20 cellular contexts compared by ENCODE assay signal in the genomic region with DNA sequence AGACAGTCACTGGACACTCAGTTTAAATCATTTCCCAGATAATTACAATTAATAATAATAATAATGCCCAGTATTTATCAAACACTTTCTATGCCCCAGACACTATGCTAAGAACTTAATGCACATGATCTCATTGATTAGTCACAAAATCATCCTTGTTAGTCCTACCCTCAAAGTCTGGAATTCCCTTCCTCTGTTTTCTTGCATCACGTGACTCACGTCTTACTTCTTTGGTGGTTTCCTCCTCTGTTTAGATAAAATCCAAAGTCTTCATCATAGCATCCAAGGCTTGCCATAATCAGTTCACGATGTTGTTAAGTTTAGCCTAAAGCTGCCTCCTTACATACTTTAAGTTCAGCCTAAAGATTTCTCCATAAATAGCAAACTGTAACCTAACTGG.
A peak's percentile ranks its signal among the peaks of the same experiment; 100 is the strongest.
DNase-seq lines count a peak whose midpoint lies in the region; ATAC-seq and TF ChIP-seq lines count a peak whose summit lies in the region.
"Had no signal": no experiment of that assay in that cellular context is flagged by ENCODE, and none has a peak within 500 bp of the region (broad histone marks: within the 10 kb centered on the region; RNA-seq: fewer than 3 reads in every experiment).

No MANE protein-coding gene starts in this region.

- no peaks in the 10 kb centered on the region for H3K4me1 ChIP-seq in breast epithelium
- peaks cover 15% of the 10 kb centered on the region for H3K4me1 ChIP-seq in adipocyte (ENCODE audit: control insufficient read depth, insufficient read depth, low read length)
- H3K4me1 ChIP-seq in stomach smooth muscle (ENCODE audit: control insufficient read depth, insufficient read depth, low read length) = peaks cover 42% of the 10 kb centered on the region
- H3K4me1 ChIP-seq: adrenal gland, gastrocnemius medialis, uterus had no signal

- no peak overlapping the region for H3K27ac Mint-ChIP-seq in MCF 10A (ENCODE audit: low read depth, unreplicated experiment)
- H3K27ac Mint-ChIP-seq: activated CD4-positive, alpha-beta T cell treated with anti-CD3 and anti-CD28 coated beads, Interleukin-2, amount 10 ng/mL, durations not matched to agents 24 days and 14 days; activated T-helper 2 cell treated with anti-CD3 and anti-CD28 coated beads, Interferon-gamma antibody, Interleukin-2, Interleukin-4, amounts not matched to agents 10 μg/mL and 5 μg/mL and 100 μg/mL, durations not matched to agents 14 hours and 24 hours and 36 hours; naive thymus-derived CD8-positive, alpha-beta T cell had no signal

- peaks cover 17% of the 10 kb centered on the region for H3K4me1 Mint-ChIP-seq in MCF 10A (ENCODE audit: insufficient read depth, unreplicated experiment)
- H3K4me1 Mint-ChIP-seq: activated CD4-positive, alpha-beta T cell treated with anti-CD3 and anti-CD28 coated beads, Interleukin-2, amount 10 ng/mL, durations not matched to agents 24 days and 14 days had no signal

- H3K27me3 Mint-ChIP-seq in MCF 10A (ENCODE audit: insufficient read depth, unreplicated experiment) = no peaks in the 10 kb centered on the region
- H3K27me3 Mint-ChIP-seq: activated CD4-positive, alpha-beta T cell treated with anti-CD3 and anti-CD28 coated beads, Interleukin-2, amount 10 ng/mL, durations not matched to agents 24 days and 14 days had no signal

- H3K4me3 ChIP-seq in breast epithelium = no peak overlapping the region
- no peak overlapping the region for H3K4me3 ChIP-seq in adipocyte (ENCODE audit: low read length)
- no peak overlapping the region for H3K4me3 ChIP-seq in stomach smooth muscle (ENCODE audit: low read length in 2 of 2)
- H3K4me3 ChIP-seq: adrenal gland, gastrocnemius medialis, skin epidermis, uterus had no signal

- TF ChIP-seq CTCF in MCF 10A (IDR thresholded peaks at IDR 0.05; ENCODE audit: unreplicated experiment) (no peak), breast epithelium (IDR thresholded peaks at IDR 0.05) (no peak)

- H3K9ac ChIP-seq in adipocyte (ENCODE audit: low read length) (no peak overlapping the region), stomach smooth muscle (ENCODE audit: low read length in 2 of 2) (no peak overlapping the region)

- H3K27me3 ChIP-seq in breast epithelium = no peaks in the 10 kb centered on the region
- H3K27me3 ChIP-seq in adipocyte (replicated peaks; ENCODE audit: control insufficient read depth, insufficient read depth, low read length) = no peaks in the 10 kb centered on the region
- no peaks in the 10 kb centered on the region for H3K27me3 ChIP-seq in stomach smooth muscle (ENCODE audit: control insufficient read depth in 1 of 2, insufficient read depth in 2 of 2, low read length in 2 of 2)
- H3K27me3 ChIP-seq: gastrocnemius medialis, uterus had no signal

- no peaks in the 10 kb centered on the region for H3K36me3 Mint-ChIP-seq in MCF 10A (ENCODE audit: insufficient read depth, unreplicated experiment)
- H3K36me3 Mint-ChIP-seq: naive thymus-derived CD8-positive, alpha-beta T cell had no signal

- POLR2A ChIA-PET in MCF 10A (lab: Yijun Ruan, JAX) = no interaction called here

- H3K27ac ChIP-seq in breast epithelium (no peak overlapping the region), stomach smooth muscle (ENCODE audit: low read length) (peak overlapping the region; percentile 55)
- H3K27ac ChIP-seq: adrenal gland, gastrocnemius medialis, uterus had no signal

- ATAC-seq in GM18870 (IDR thresholded peaks at IDR 0.05; ENCODE audit: unreplicated experiment) = no peak
- ATAC-seq in HG02623 (IDR thresholded peaks at IDR 0.05; ENCODE audit: unreplicated experiment) = no peak
- ATAC-seq: gastrocnemius medialis; naive thymus-derived CD8-positive, alpha-beta T cell had no signal

- no TSS peak for BruUV-seq in MCF 10A (replicated peaks; lab: Mats Ljungman, UMichigan)

- DNase-seq in MCF 10A (ENCODE audit: unreplicated experiment) = peak; percentile 32
- DNase-seq in breast epithelium (ENCODE audit: low spot score in 2 of 2) = no peak
- peak; percentile 36 for DNase-seq in adipocyte (ENCODE audit: low read depth)
- DNase-seq in fibroblast of gingiva (ENCODE audit: low read depth) = peak; percentile 13
- DNase-seq in SK-N-DZ (ENCODE audit: low spot score) = no peak
- DNase-seq: 8988T; activated CD4-positive, alpha-beta T cell treated with anti-CD3 and anti-CD28 coated beads, Interleukin-2, amount 10 ng/mL, durations not matched to agents 24 days and 14 days; adrenal gland; DMS 273 treated with DMSO at 0.1 percent for 48 hours; gastrocnemius medialis; KBM-7; naive thymus-derived CD8-positive, alpha-beta T cell; NCI-H187 treated with DMSO at 0.1 percent for 48 hours; stimulated activated CD4-positive, alpha-beta T cell treated with anti-CD3 and anti-CD28 coated beads, Interleukin-4, amount 100 ng/mL, for 1 hour had no signal

- no peak overlapping the region for H3K4me3 Mint-ChIP-seq in MCF 10A (ENCODE audit: unreplicated experiment)
- H3K4me3 Mint-ChIP-seq: activated CD4-positive, alpha-beta T cell treated with anti-CD3 and anti-CD28 coated beads, Interleukin-2, amount 10 ng/mL, durations not matched to agents 24 days and 14 days; naive thymus-derived CD8-positive, alpha-beta T cell had no signal

- no peaks in the 10 kb centered on the region for H3K9me3 ChIP-seq in breast epithelium
- H3K9me3 ChIP-seq in adipocyte (ENCODE audit: control insufficient read depth, low read length) = peaks cover 4% of the 10 kb centered on the region
- H3K9me3 ChIP-seq in stomach smooth muscle (ENCODE audit: control insufficient read depth in 2 of 2, low read length in 2 of 2) = no peaks in the 10 kb centered on the region
- H3K9me3 ChIP-seq: adrenal gland, gastrocnemius medialis, uterus had no signal

- no peak for TF ChIP-seq POLR2A in breast epithelium (IDR thresholded peaks at IDR 0.05)

- H3K36me3 ChIP-seq in breast epithelium = no peaks in the 10 kb centered on the region
- H3K36me3 ChIP-seq in adipocyte (ENCODE audit: control insufficient read depth, insufficient read depth, low read length, severe bottlenecking) = no peaks in the 10 kb centered on the region
- H3K36me3 ChIP-seq in stomach smooth muscle (ENCODE audit: control insufficient read depth in 2 of 2, insufficient read depth in 2 of 2, low read length in 2 of 2) = no peaks in the 10 kb centered on the region
- H3K36me3 ChIP-seq: adrenal gland, gastrocnemius medialis, uterus had no signal

- intact Hi-C loops in MCF 10A (cut with micrococcal nuclease) = no loop called here
- intact Hi-C loops in breast epithelium (cut with DNase I; ENCODE audit: low total_unique reads) = no loop called here

- no peaks in the 10 kb centered on the region for H3K9me3 Mint-ChIP-seq in MCF 10A (ENCODE audit: unreplicated experiment)
- H3K9me3 Mint-ChIP-seq: activated CD4-positive, alpha-beta T cell treated with anti-CD3 and anti-CD28 coated beads, Interleukin-2, amount 10 ng/mL, durations not matched to agents 24 days and 14 days; activated T-helper 2 cell treated with anti-CD3 and anti-CD28 coated beads, Interferon-gamma antibody, Interleukin-2, Interleukin-4, amounts not matched to agents 10 μg/mL and 5 μg/mL and 100 μg/mL, durations not matched to agents 14 hours and 24 hours and 36 hours; naive thymus-derived CD8-positive, alpha-beta T cell had no signal

- CTCF ChIA-PET in MCF 10A (lab: Yijun Ruan, JAX) = no interaction called here

Comparison
In these comparisons a context has a peak if more than half of its experiments do, and no peak if none do; other contexts are left out.
1. DNase-seq: peak in MCF 10A (single experiment), adipocyte (single experiment) and fibroblast of gingiva (single experiment); none in breast epithelium (0 of 2) and SK-N-DZ (single experiment).